In the genomic region with DNA sequence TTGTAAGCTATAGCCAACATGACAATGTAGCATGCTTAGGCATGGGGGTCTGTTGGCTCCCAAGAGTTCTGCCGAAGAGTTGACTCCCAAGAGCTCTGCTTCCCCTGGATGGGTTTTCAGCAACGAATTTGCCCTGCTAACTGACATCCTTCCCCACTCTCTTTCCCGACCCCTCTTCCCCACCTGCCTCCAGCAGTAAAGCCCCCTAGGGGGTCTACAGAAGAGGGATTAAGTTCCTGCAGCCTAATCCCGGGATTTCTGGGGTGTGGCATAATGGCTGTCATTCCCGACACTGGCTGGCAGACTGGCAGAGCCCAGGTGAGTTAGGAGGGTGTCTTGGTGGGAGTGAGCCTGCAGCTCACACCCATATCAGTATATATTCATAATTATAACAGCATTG, we compare ENCODE assay signal across 1 cellular context.
TF ChIP-seq lines count a peak whose summit lies in the region.

No MANE protein-coding gene starts in this region.

TF ChIP-seq in HCT116, 20 proteins besides CTCF, POLR2A, EP300 and RAD21:
- TF ChIP-seq SRF (IDR thresholded peaks at IDR 0.05; ENCODE audit: low read depth) (no peak), POLR2AphosphoS5 (IDR thresholded peaks at IDR 0.05; ENCODE audit: low read depth, low read length) (no peak), TCF7L2 (IDR thresholded peaks at IDR 0.05; ENCODE audit: borderline replicate concordance, extremely low read depth, insufficient read depth, insufficient read length) (no peak), FOSL1 (IDR thresholded peaks at IDR 0.05; ENCODE audit: low read depth) (no peak), SP1 (IDR thresholded peaks at IDR 0.05; ENCODE audit: low read depth) (no peak), YY1 (IDR thresholded peaks at IDR 0.05; ENCODE audit: extremely low read depth, insufficient replicate concordance, low read depth, low read length) (no peak), JUND (IDR thresholded peaks at IDR 0.05) (no peak), EGR1 (IDR thresholded peaks at IDR 0.05; ENCODE audit: low read depth) (no peak), EZH2 (IDR thresholded peaks at IDR 0.05) (no peak), ZNF274 (IDR thresholded peaks at IDR 0.05; ENCODE audit: low read depth, low read length) (no peak), ELF1 (IDR thresholded peaks at IDR 0.05; ENCODE audit: borderline replicate concordance, low read depth) (no peak), CBX3 (IDR thresholded peaks at IDR 0.05; ENCODE audit: low read depth) (no peak)
- TF ChIP-seq, protein P1, sequence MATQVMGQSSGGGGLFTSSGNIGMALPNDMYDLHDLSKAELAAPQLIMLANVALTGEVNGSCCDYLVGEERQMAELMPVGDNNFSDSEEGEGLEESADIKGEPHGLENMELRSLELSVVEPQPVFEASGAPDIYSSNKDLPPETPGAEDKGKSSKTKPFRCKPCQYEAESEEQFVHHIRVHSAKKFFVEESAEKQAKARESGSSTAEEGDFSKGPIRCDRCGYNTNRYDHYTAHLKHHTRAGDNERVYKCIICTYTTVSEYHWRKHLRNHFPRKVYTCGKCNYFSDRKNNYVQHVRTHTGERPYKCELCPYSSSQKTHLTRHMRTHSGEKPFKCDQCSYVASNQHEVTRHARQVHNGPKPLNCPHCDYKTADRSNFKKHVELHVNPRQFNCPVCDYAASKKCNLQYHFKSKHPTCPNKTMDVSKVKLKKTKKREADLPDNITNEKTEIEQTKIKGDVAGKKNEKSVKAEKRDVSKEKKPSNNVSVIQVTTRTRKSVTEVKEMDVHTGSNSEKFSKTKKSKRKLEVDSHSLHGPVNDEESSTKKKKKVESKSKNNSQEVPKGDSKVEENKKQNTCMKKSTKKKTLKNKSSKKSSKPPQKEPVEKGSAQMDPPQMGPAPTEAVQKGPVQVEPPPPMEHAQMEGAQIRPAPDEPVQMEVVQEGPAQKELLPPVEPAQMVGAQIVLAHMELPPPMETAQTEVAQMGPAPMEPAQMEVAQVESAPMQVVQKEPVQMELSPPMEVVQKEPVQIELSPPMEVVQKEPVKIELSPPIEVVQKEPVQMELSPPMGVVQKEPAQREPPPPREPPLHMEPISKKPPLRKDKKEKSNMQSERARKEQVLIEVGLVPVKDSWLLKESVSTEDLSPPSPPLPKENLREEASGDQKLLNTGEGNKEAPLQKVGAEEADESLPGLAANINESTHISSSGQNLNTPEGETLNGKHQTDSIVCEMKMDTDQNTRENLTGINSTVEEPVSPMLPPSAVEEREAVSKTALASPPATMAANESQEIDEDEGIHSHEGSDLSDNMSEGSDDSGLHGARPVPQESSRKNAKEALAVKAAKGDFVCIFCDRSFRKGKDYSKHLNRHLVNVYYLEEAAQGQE (IDR thresholded peaks at IDR 0.05; ENCODE audit: low read depth), result no peak
- TF ChIP-seq, protein P2, sequence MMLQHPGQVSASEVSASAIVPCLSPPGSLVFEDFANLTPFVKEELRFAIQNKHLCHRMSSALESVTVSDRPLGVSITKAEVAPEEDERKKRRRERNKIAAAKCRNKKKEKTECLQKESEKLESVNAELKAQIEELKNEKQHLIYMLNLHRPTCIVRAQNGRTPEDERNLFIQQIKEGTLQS (IDR thresholded peaks at IDR 0.05), result no peak
- TF ChIP-seq, protein P3, sequence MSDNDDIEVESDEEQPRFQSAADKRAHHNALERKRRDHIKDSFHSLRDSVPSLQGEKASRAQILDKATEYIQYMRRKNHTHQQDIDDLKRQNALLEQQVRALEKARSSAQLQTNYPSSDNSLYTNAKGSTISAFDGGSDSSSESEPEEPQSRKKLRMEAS (IDR thresholded peaks at IDR 0.05), result no peak
- TF ChIP-seq, protein P4, sequence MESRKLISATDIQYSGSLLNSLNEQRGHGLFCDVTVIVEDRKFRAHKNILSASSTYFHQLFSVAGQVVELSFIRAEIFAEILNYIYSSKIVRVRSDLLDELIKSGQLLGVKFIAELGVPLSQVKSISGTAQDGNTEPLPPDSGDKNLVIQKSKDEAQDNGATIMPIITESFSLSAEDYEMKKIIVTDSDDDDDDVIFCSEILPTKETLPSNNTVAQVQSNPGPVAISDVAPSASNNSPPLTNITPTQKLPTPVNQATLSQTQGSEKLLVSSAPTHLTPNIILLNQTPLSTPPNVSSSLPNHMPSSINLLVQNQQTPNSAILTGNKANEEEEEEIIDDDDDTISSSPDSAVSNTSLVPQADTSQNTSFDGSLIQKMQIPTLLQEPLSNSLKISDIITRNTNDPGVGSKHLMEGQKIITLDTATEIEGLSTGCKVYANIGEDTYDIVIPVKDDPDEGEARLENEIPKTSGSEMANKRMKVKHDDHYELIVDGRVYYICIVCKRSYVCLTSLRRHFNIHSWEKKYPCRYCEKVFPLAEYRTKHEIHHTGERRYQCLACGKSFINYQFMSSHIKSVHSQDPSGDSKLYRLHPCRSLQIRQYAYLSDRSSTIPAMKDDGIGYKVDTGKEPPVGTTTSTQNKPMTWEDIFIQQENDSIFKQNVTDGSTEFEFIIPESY (IDR thresholded peaks at IDR 0.05; ENCODE audit: extremely low read depth, insufficient replicate concordance, low read length), result no peak
